8 cellular contexts compared by ENCODE assay signal in the genomic region with DNA sequence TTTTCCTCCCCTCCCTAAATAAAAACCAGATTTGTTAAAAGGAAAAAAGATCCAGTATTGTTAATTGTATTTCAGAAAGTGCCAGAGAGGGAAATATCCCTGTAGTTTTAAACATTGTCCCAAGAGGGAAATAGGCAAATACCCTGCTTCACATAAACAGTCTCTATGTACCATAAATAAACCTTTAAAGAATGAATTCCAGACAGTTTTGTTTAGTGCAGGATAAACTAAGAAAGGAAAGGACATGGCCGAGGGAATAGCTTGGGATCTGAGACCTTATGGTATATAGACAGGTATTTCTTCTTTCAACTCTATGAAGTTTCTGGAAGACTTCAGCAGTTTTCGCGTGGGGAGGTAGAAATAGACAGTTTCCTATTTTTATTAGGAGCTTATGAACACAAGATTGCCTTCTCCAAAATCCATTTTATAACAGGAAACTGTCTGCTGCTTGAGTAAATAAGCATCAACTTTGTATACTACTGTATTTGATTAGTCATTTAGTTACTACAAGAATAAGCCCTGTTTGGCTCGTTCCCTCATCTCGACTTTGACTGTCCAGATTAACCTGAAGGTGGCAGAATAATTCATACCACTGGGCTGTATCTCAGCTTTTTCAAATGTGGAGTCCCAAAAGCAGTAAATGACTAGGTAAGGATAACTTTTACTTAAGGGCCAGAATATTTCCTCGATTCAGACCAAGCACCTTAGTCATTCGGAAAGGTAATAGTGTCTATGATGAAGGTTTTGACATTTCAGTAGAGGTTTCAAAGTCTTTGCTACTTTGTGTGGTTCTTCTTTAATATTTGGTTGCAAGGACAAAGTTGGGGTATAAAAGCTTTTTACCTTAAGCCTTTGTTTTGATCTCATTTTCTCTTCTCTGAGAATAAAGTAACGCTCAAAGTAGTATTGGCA.
A peak's percentile ranks its signal among the peaks of the same experiment; 100 is the strongest.
DNase-seq lines count a peak whose midpoint lies in the region; ATAC-seq, FAIRE-seq and TF ChIP-seq lines count a peak whose summit lies in the region.

No MANE protein-coding gene starts in this region.

- no peak overlapping the region for H3K9ac ChIP-seq in BLaER1

- no peaks in the 10 kb centered on the region for H4K20me1 ChIP-seq in BLaER1

- no peak for TF ChIP-seq EP300 in Ishikawa (IDR thresholded peaks at IDR 0.05; ENCODE audit: borderline replicate concordance)

- no peak for ATAC-seq in HG03175 (IDR thresholded peaks at IDR 0.05; ENCODE audit: unreplicated experiment)
- ATAC-seq in GM21447 (IDR thresholded peaks at IDR 0.05; ENCODE audit: unreplicated experiment): no peak

- peak; percentile 52 for TF ChIP-seq RAD21 in Ishikawa (IDR thresholded peaks at IDR 0.05; ENCODE audit: low read depth)

- intact Hi-C loops in uterus (cut with DNase I; ENCODE audit: low total_unique reads): loop anchor here (2.0 to 5.0 kb wide), 2 partner anchors 69 to 215 kb away; no protein-coding TSS in a partner anchor

- H3K4me2 ChIP-seq in BLaER1: peak overlapping the region; percentile 39

- no peaks in the 10 kb centered on the region for H3K27me3 ChIP-seq in BLaER1
- H3K27me3 ChIP-seq in uterus: no peaks in the 10 kb centered on the region

- H3K4me1 ChIP-seq in BLaER1 (peaks cover 36% of the 10 kb centered on the region), uterus (peaks cover 5 to 15% of the 10 kb centered on the region in 2 donors)

- no peak for TF ChIP-seq POLR2A in uterus (IDR thresholded peaks at IDR 0.05)
- no peak for TF ChIP-seq POLR2A in GM12892 (IDR thresholded peaks at IDR 0.05; ENCODE audit: low read depth, low read length)

- peak; percentile 43 to 57 (median 48) for TF ChIP-seq CTCF in uterus (IDR thresholded peaks at IDR 0.05)

- FAIRE-seq in GM12892 (lab: Jason Lieb, UNC): no peak

- no peak for DNase-seq in caudate nucleus (lab: John Stamatoyannopoulos, UW)
- DNase-seq in lung microvascular endothelial cell (ENCODE audit: low read depth in 2 of 2): peak; percentile 73 to 85
- peak in 1 of 2 donors; percentile 36 for DNase-seq in uterus
- DNase-seq in GM12892 (ENCODE audit: insufficient read length): no peak

- H3K36me3 ChIP-seq in BLaER1 (peaks cover 48% of the 10 kb centered on the region), uterus (no peaks in the 10 kb centered on the region)

- H3K9me3 ChIP-seq in BLaER1: peaks cover 20% of the 10 kb centered on the region
- no peaks in the 10 kb centered on the region for H3K9me3 ChIP-seq in uterus

- H3K4me3 ChIP-seq in BLaER1: no peak overlapping the region
- H3K4me3 ChIP-seq in uterus: no peak overlapping the region

- H3K27ac ChIP-seq in BLaER1: no peak overlapping the region
- peak overlapping the region; percentile 79 for H3K27ac ChIP-seq in caudate nucleus (ENCODE audit: low read depth, low read length)
- H3K27ac ChIP-seq in uterus: peak overlapping the region; percentile 70 to 77

TF ChIP-seq in Ishikawa, 13 proteins besides CTCF, POLR2A, EP300 and RAD21:
- no peak for TF ChIP-seq FOXM1 (IDR thresholded peaks at IDR 0.05; ENCODE audit: borderline replicate concordance, low read depth)
- TF ChIP-seq, protein P1, sequence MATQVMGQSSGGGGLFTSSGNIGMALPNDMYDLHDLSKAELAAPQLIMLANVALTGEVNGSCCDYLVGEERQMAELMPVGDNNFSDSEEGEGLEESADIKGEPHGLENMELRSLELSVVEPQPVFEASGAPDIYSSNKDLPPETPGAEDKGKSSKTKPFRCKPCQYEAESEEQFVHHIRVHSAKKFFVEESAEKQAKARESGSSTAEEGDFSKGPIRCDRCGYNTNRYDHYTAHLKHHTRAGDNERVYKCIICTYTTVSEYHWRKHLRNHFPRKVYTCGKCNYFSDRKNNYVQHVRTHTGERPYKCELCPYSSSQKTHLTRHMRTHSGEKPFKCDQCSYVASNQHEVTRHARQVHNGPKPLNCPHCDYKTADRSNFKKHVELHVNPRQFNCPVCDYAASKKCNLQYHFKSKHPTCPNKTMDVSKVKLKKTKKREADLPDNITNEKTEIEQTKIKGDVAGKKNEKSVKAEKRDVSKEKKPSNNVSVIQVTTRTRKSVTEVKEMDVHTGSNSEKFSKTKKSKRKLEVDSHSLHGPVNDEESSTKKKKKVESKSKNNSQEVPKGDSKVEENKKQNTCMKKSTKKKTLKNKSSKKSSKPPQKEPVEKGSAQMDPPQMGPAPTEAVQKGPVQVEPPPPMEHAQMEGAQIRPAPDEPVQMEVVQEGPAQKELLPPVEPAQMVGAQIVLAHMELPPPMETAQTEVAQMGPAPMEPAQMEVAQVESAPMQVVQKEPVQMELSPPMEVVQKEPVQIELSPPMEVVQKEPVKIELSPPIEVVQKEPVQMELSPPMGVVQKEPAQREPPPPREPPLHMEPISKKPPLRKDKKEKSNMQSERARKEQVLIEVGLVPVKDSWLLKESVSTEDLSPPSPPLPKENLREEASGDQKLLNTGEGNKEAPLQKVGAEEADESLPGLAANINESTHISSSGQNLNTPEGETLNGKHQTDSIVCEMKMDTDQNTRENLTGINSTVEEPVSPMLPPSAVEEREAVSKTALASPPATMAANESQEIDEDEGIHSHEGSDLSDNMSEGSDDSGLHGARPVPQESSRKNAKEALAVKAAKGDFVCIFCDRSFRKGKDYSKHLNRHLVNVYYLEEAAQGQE (IDR thresholded peaks at IDR 0.05; ENCODE audit: low read depth): no peak
- TF ChIP-seq EGR1 (IDR thresholded peaks at IDR 0.05): no peak
- no peak for TF ChIP-seq NFIC (IDR thresholded peaks at IDR 0.05)
- no peak for TF ChIP-seq CEBPB (IDR thresholded peaks at IDR 0.05)
- TF ChIP-seq, protein P2, sequence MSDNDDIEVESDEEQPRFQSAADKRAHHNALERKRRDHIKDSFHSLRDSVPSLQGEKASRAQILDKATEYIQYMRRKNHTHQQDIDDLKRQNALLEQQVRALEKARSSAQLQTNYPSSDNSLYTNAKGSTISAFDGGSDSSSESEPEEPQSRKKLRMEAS (IDR thresholded peaks at IDR 0.05): no peak
- TF ChIP-seq TEAD4 (IDR thresholded peaks at IDR 0.05): no peak
- TF ChIP-seq, protein P3, sequence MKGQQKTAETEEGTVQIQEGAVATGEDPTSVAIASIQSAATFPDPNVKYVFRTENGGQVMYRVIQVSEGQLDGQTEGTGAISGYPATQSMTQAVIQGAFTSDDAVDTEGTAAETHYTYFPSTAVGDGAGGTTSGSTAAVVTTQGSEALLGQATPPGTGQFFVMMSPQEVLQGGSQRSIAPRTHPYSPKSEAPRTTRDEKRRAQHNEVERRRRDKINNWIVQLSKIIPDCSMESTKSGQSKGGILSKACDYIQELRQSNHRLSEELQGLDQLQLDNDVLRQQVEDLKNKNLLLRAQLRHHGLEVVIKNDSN (IDR thresholded peaks at IDR 0.05): no peak
- no peak for TF ChIP-seq YY1 (IDR thresholded peaks at IDR 0.05; ENCODE audit: low read depth)
- TF ChIP-seq CREB1 (IDR thresholded peaks at IDR 0.05; ENCODE audit: low read depth): no peak
- no peak for TF ChIP-seq TAF1 (IDR thresholded peaks at IDR 0.05; ENCODE audit: low read depth)
- no peak for TF ChIP-seq TCF12 (IDR thresholded peaks at IDR 0.05; ENCODE audit: low read depth)
- TF ChIP-seq ZBTB7A (IDR thresholded peaks at IDR 0.05; ENCODE audit: low read depth): no peak

Comparison
In these comparisons a context has a peak if more than half of its experiments do, and no peak if none do; other contexts are left out.
1. DNase-seq: peak in lung microvascular endothelial cell (2 of 2); none in caudate nucleus (0 of 61) and GM12892 (single experiment).